In the genomic region with DNA sequence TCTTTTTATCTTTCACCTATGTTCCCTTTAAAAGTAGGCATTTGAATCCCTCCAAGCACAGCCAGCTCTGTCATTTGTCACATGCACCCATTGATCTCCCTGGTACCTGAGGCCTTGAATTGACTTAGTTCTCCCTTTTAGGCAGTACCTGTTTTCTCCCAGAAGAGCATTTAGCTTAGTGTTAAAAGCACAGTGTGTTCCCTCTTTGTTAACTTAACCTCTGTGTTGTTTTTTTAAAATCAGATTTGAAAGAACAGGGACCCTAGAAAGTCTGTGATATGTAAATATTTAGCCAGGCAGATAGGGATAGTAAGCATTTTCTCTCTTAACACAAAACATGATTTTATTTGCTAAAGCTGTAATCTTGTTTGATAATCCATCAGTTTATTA, we compare ENCODE assay signal across 15 cellular contexts.
DNase-seq lines count a peak whose midpoint lies in the region; ATAC-seq, FAIRE-seq and TF ChIP-seq lines count a peak whose summit lies in the region.
"Had no signal": no experiment of that assay in that cellular context is flagged by ENCODE, and none has a peak within 500 bp of the region (broad histone marks: within the 10 kb centered on the region; RNA-seq: fewer than 3 reads in every experiment).

No MANE protein-coding gene starts in this region.

- CTCF ChIA-PET in CD8-positive, alpha-beta T cell (lab: Charles Lee) = no interaction called here

- DNase-seq in CD8-positive, alpha-beta T cell = no peak
- DNase-seq in dermis blood vessel endothelial cell (peak; percentile 14), neural crest cell (ENCODE audit: low read depth, low spot score) (no peak), iPS-NIHi11 (ENCODE audit: low spot score) (no peak), RCC 7860 (ENCODE audit: low spot score) (no peak), Kasumi-1 (lab: John Stamatoyannopoulos, UW) (no peak)
- DNase-seq in stimulated activated CD8-positive, alpha-beta memory T cell treated with anti-CD3 and anti-CD28 coated beads, Interleukin-4, amount 100 ng/mL, for 48 hours = no peak
- DNase-seq: activated CD4-positive, alpha-beta T cell treated with anti-CD3 and anti-CD28 coated beads for 48 hours; amygdala; cortex of kidney; DMS79 treated with DMSO at 0.1 percent for 48 hours; MV-4-11; NCI-H2081 treated with DMSO at 0.1 percent for 48 hours; stimulated activated naive CD8-positive, alpha-beta T cell treated with anti-CD3 and anti-CD28 coated beads, Interleukin-15, Interleukin-2, amounts not matched to agents 100 U/mL and 50 U/mL, for 24 hours had no signal

- H3K27me3 Mint-ChIP-seq in CD8-positive, alpha-beta T cell (ENCODE audit: low read depth) = no peaks in the 10 kb centered on the region
- no peaks in the 10 kb centered on the region for H3K27me3 Mint-ChIP-seq in neural crest cell (ENCODE audit: low read depth)

- FAIRE-seq in RCC 7860 (lab: Jason Lieb, UNC) = no peak

- H3K4me3 Mint-ChIP-seq in CD8-positive, alpha-beta T cell = no peak overlapping the region
- H3K4me3 Mint-ChIP-seq in neural crest cell = no peak overlapping the region

- no peaks in the 10 kb centered on the region for H3K36me3 Mint-ChIP-seq in CD8-positive, alpha-beta T cell
- no peaks in the 10 kb centered on the region for H3K36me3 Mint-ChIP-seq in neural crest cell (ENCODE audit: low read depth)

- no peak overlapping the region for H3K27ac ChIP-seq in CD8-positive, alpha-beta T cell (ENCODE audit: low read depth, low read length)

- no peaks in the 10 kb centered on the region for H3K27me3 ChIP-seq in CD8-positive, alpha-beta T cell (ENCODE audit: insufficient read depth, low read length)

- no peaks in the 10 kb centered on the region for H3K9me3 Mint-ChIP-seq in CD8-positive, alpha-beta T cell
- peaks cover 2% of the 10 kb centered on the region for H3K9me3 Mint-ChIP-seq in neural crest cell

- H3K9me3 ChIP-seq in CD8-positive, alpha-beta T cell (ENCODE audit: low read length) = no peaks in the 10 kb centered on the region

- H3K4me1 Mint-ChIP-seq in CD8-positive, alpha-beta T cell (ENCODE audit: low read depth) = peaks cover 23% of the 10 kb centered on the region
- H3K4me1 Mint-ChIP-seq in neural crest cell = peaks cover 29% of the 10 kb centered on the region

- H3K27ac Mint-ChIP-seq in CD8-positive, alpha-beta T cell = peak overlapping the region; percentile 57
- H3K27ac Mint-ChIP-seq in neural crest cell (ENCODE audit: unreplicated experiment) = peak overlapping the region; percentile 32

- H3K36me3 ChIP-seq in CD8-positive, alpha-beta T cell (ENCODE audit: insufficient read depth, low read length) = no peaks in the 10 kb centered on the region

- no peak for ATAC-seq in CD8-positive, alpha-beta T cell
- peak; percentile 8 for ATAC-seq in HG03342 (IDR thresholded peaks at IDR 0.05; ENCODE audit: unreplicated experiment)
- ATAC-seq: stimulated activated naive CD8-positive, alpha-beta T cell treated with anti-CD3 and anti-CD28 coated beads, Interleukin-15, Interleukin-2, amounts not matched to agents 100 U/mL and 50 U/mL, for 24 hours had no signal

- TF ChIP-seq CTCF in CD8-positive, alpha-beta T cell (IDR thresholded peaks at IDR 0.05) = no peak
- TF ChIP-seq CTCF in neural crest cell (conservative IDR thresholded peaks at IDR 0.05) = no peak

- POLR2A ChIA-PET in CD8-positive, alpha-beta T cell (lab: Charles Lee) = no interaction called here

- H3K4me3 ChIP-seq in CD8-positive, alpha-beta T cell (ENCODE audit: low read depth, low read length) = no peak overlapping the region

- intact Hi-C loops in CD8-positive, alpha-beta T cell (cut with DNase I, micrococcal nuclease) = no loop called here

- no peaks in the 10 kb centered on the region for H3K4me1 ChIP-seq in CD8-positive, alpha-beta T cell (ENCODE audit: insufficient read depth, low read length)
